Comparison of ENCODE assay signal across 25 cellular contexts in genomic region chr1:25705699-25706098, GRCh38.
"Had no signal": no experiment of that assay in that cellular context is flagged by ENCODE, and none has a peak within 500 bp of the region (broad histone marks: within the 10 kb centered on the region; RNA-seq: fewer than 3 reads in every experiment).

No MANE protein-coding gene starts in this region.

- H3K27ac ChIP-seq: body of pancreas, gastrocnemius medialis, hepatocyte, neural progenitor cell, parathyroid adenoma, right atrium auricular region, spleen, suprapubic skin, tibial nerve had no signal

- H3K4me1 ChIP-seq: body of pancreas, parathyroid adenoma had no signal

- ATAC-seq: activated CD8-positive, alpha-beta memory T cell treated with anti-CD3 and anti-CD28 coated beads, Interleukin-2, amount 10 ng/mL, durations not matched to agents 7 days and 5 days; activated CD8-positive, alpha-beta T cell treated with anti-CD3 and anti-CD28 coated beads, Interleukin-2, amount 10 ng/mL, durations not matched to agents 7 days and 5 days; body of pancreas; gastrocnemius medialis had no signal

- H3K27me3 ChIP-seq: adrenal gland, body of pancreas, cardiac muscle cell, dorsolateral prefrontal cortex, gastrocnemius medialis, hepatocyte, neural progenitor cell, right atrium auricular region, spleen, suprapubic skin, tibial nerve had no signal

- H3K79me2 ChIP-seq: hepatocyte had no signal

- H3K4me2 ChIP-seq: hepatocyte, neural progenitor cell had no signal

- H3K27me3 Mint-ChIP-seq: activated naive CD8-positive, alpha-beta T cell had no signal

- DNase-seq: activated B cell treated with CpG ODN at 0.5 μM for 24 hours; activated CD8-positive, alpha-beta memory T cell treated with anti-CD3 and anti-CD28 coated beads, Interleukin-2, amount 10 ng/mL, durations not matched to agents 7 days and 5 days; activated CD8-positive, alpha-beta T cell treated with anti-CD3 and anti-CD28 coated beads, Interleukin-2, amount 10 ng/mL, durations not matched to agents 7 days and 5 days; body of pancreas; dorsolateral prefrontal cortex; effector memory CD4-positive, alpha-beta T cell; gastrocnemius medialis; glutamatergic neuron; mammary epithelial cell; naive B cell; occipital lobe; spleen; stimulated activated naive CD4-positive, alpha-beta T cell had no signal

- H3K9ac ChIP-seq: neural progenitor cell, parathyroid adenoma had no signal

- H3K36me3 ChIP-seq: adrenal gland, cardiac muscle cell, gastrocnemius medialis, neural progenitor cell, right atrium auricular region, spleen, suprapubic skin, tibial nerve had no signal

- H3K4me3 Mint-ChIP-seq: activated B cell treated with CpG ODN at 0.5 μM for 24 hours; activated CD8-positive, alpha-beta memory T cell treated with anti-CD3 and anti-CD28 coated beads, Interleukin-2, amount 10 ng/mL, durations not matched to agents 7 days and 5 days; activated CD8-positive, alpha-beta T cell treated with anti-CD3 and anti-CD28 coated beads, Interleukin-2, amount 10 ng/mL, durations not matched to agents 7 days and 5 days; activated naive CD8-positive, alpha-beta T cell; mesothelial cell of epicardium; naive B cell; neural progenitor cell; T-helper 2 cell treated with Interferon-gamma antibody and Interleukin-4, amounts not matched to agents 5 μg/mL and 100 μg/mL, for 36 hours had no signal

- H3K9me3 Mint-ChIP-seq: activated B cell treated with CpG ODN at 0.5 μM for 24 hours; mesothelial cell of epicardium; naive B cell; neural progenitor cell; T-helper 2 cell treated with Interferon-gamma antibody and Interleukin-4, amounts not matched to agents 5 μg/mL and 100 μg/mL, for 36 hours had no signal

- H2AFZ ChIP-seq: hepatocyte, neural progenitor cell, parathyroid adenoma had no signal

- H3K36me3 Mint-ChIP-seq: mesothelial cell of epicardium, naive B cell, neural progenitor cell had no signal

- H3K4me1 Mint-ChIP-seq: activated B cell treated with CpG ODN at 0.5 μM for 24 hours, naive B cell had no signal

- H3K9me3 ChIP-seq: adrenal gland, body of pancreas, gastrocnemius medialis, right atrium auricular region, spleen, suprapubic skin, tibial nerve had no signal

- H3K4me3 ChIP-seq: adrenal gland, body of pancreas, cardiac muscle cell, coronary artery, dorsolateral prefrontal cortex, gastrocnemius medialis, hepatocyte, neural progenitor cell, right atrium auricular region, spleen, suprapubic skin, tibial nerve had no signal

- H3K27ac Mint-ChIP-seq: activated B cell treated with CpG ODN at 0.5 μM for 24 hours; activated CD8-positive, alpha-beta memory T cell treated with anti-CD3 and anti-CD28 coated beads, Interleukin-2, amount 10 ng/mL, durations not matched to agents 7 days and 5 days; activated CD8-positive, alpha-beta T cell treated with anti-CD3 and anti-CD28 coated beads, Interleukin-2, amount 10 ng/mL, durations not matched to agents 7 days and 5 days; mesothelial cell of epicardium; neural progenitor cell; T-helper 2 cell treated with Interferon-gamma antibody and Interleukin-4, amounts not matched to agents 5 μg/mL and 100 μg/mL, for 36 hours had no signal
